8 cellular contexts compared by ENCODE assay signal in the genomic region with DNA sequence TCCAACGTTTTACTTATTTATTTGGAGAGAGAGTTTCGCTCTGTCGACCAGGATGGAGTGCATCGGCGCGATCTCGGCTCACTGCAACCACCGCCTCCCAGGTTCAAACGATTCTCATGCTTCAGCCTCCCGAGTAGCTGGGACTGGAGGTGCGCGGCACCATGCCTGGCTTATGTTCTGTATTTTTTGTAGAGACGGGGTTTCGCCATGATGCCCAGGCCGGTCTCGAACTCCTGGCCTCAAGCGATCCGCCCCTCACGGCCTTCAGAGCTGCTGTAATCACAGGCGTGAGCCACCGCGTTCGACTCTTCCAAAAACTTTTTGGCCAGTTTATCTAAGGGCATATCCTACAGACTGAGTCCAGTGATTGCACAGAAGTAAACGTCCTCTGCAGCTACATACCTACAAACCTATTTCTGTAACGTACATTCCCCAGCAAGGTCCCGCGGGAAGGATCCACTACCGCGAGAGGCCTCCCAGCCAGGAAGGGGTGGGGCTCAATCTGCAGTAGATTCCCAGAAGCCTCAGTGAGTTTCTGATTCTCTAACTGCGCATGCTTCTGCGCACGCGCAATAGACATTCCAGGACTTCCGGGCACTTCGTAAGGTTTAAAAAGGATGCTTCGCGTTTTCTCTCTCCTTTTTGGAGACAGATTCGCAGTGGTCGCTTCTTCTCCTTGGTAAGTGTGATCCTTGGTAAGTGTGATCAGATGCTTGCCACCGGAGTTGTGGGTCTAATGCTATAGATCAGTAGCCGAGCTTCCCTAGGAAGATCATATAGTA. TPM values are rescaled to one million over a fixed set of nuclear protein-coding genes. Genes with fewer than 3 reads are reported as not detected.
DNase-seq lines count a peak whose midpoint lies in the region; ATAC-seq and TF ChIP-seq lines count a peak whose summit lies in the region.

A gene with protein sequence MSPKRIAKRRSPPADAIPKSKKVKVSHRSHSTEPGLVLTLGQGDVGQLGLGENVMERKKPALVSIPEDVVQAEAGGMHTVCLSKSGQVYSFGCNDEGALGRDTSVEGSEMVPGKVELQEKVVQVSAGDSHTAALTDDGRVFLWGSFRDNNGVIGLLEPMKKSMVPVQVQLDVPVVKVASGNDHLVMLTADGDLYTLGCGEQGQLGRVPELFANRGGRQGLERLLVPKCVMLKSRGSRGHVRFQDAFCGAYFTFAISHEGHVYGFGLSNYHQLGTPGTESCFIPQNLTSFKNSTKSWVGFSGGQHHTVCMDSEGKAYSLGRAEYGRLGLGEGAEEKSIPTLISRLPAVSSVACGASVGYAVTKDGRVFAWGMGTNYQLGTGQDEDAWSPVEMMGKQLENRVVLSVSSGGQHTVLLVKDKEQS (plus strand): TSS at position 638 of the 782 bp plus-strand sequence. CDS start 23,824 bp downstream, outside the sequence.

- ATAC-seq in HG03439 (IDR thresholded peaks at IDR 0.05; ENCODE audit: unreplicated experiment), result peak; percentile 72
- ATAC-seq in activated CD4-positive, alpha-beta T cell treated with anti-CD3 and anti-CD28 coated beads for 36 hours, result peak; percentile 85

- intact Hi-C loops in activated CD4-positive, alpha-beta T cell treated with anti-CD3 and anti-CD28 coated beads for 36 hours (cut with DNase I, micrococcal nuclease), result loop anchor here (1.0 to 5.0 kb wide), 16 partner anchors 13 to 732 kb away; a partner anchor contains a TSS

- TF ChIP-seq POLR2A in GM19193 (IDR thresholded peaks at IDR 0.05; ENCODE audit: extremely low read depth, insufficient read depth, insufficient read length), result peak; percentile 98

- TF ChIP-seq CTCF in choroid plexus epithelial cell (conservative IDR thresholded peaks at IDR 0.05; ENCODE audit: low read depth, low read length), result no peak

- H3K4me3 ChIP-seq in choroid plexus epithelial cell (ENCODE audit: low read depth, low read length), result peak within 1 kb of the TSS; percentile 93

- peak within 1 kb of the TSS; percentile 98 for H3K4me3 Mint-ChIP-seq in activated CD4-positive, alpha-beta T cell treated with anti-CD3 and anti-CD28 coated beads for 36 hours

- CTCF ChIA-PET in activated CD4-positive, alpha-beta T cell treated with anti-CD3 and anti-CD28 coated beads for 36 hours (lab: Charles Lee), result interaction anchor here (0.5 to 0.9 kb wide), 3 partner anchors 12 to 298 kb away, joined by 3 to 4 read pairs (median 3); no protein-coding TSS in a partner anchor

- peak; percentile 95 to 96 for DNase-seq in AML-193 (lab: John Stamatoyannopoulos, UW)
- peak; percentile 92 to 99 for DNase-seq in NCI-H524 (lab: John Stamatoyannopoulos, UW)
- DNase-seq in activated CD4-positive, alpha-beta T cell treated with anti-CD3 and anti-CD28 coated beads for 36 hours, result peak; percentile 97
- DNase-seq in choroid plexus epithelial cell (ENCODE audit: low read depth), result peak; percentile 99
- peak; percentile 99 for DNase-seq in kidney tubule cell (ENCODE audit: low spot score)
- peak; percentile 72 to 93 (median 84) for DNase-seq in stimulated activated CD4-positive, alpha-beta T cell treated with anti-CD3 and anti-CD28 coated beads, Interleukin-1b, Interleukin-23, amount 100 ng/mL, for 24 hours (ENCODE audit: low read depth in 4 of 4, low spot score in 1 of 4)

- H3K4me1 Mint-ChIP-seq in activated CD4-positive, alpha-beta T cell treated with anti-CD3 and anti-CD28 coated beads for 36 hours, result peaks cover 26% of the 10 kb centered on the region

- peaks cover 54% of the 10 kb centered on the region for H3K36me3 Mint-ChIP-seq in activated CD4-positive, alpha-beta T cell treated with anti-CD3 and anti-CD28 coated beads for 36 hours (ENCODE audit: low read depth)

- peaks cover 1% of the 10 kb centered on the region for H3K27me3 Mint-ChIP-seq in activated CD4-positive, alpha-beta T cell treated with anti-CD3 and anti-CD28 coated beads for 36 hours

- POLR2A ChIA-PET in activated CD4-positive, alpha-beta T cell treated with anti-CD3 and anti-CD28 coated beads for 36 hours (lab: Charles Lee), result interaction anchor here (0.5 to 6.5 kb wide), 26 partner anchors 10 to 586 kb away, joined by 3 to 86 read pairs (median 4); a partner anchor contains a TSS

- no peaks in the 10 kb centered on the region for H3K9me3 Mint-ChIP-seq in activated CD4-positive, alpha-beta T cell treated with anti-CD3 and anti-CD28 coated beads for 36 hours (ENCODE audit: low read depth)

- H3K27ac Mint-ChIP-seq in activated CD4-positive, alpha-beta T cell treated with anti-CD3 and anti-CD28 coated beads for 36 hours, result peak within 1 kb of the TSS; percentile 99

RNA-seq across cellular contexts. Expression of the gene that starts here (rescaled TPM):
- 100 to 1,000 TPM; 103 to 107 TPM for total RNA-seq in activated CD4-positive, alpha-beta T cell treated with anti-CD3 and anti-CD28 coated beads for 36 hours

Comparison
In these comparisons a context has a peak if more than half of its experiments do, and no peak if none do; other contexts are left out.
1. Peak in every context shown above with its lines: DNase-seq, ATAC-seq and H3K4me3 ChIP-seq.